Comparison of ENCODE assay signal across 8 cellular contexts in genomic region chr19:10334340-10335148, GRCh38. TPM values are rescaled to one million over a fixed set of nuclear protein-coding genes. Genes with fewer than 3 reads are reported as not detected.
DNase-seq lines count a peak whose midpoint lies in the region; TF ChIP-seq lines count a peak whose summit lies in the region.

No MANE protein-coding gene starts in this region.

- H3K27ac ChIP-seq in subcutaneous abdominal adipose tissue (ENCODE audit: low read depth, low read length), result peak overlapping the region; percentile 86

- peak overlapping the region in 3 of 5 donors; percentile 14 to 75 (median 56) for H3K9ac ChIP-seq in subcutaneous abdominal adipose tissue (ENCODE audit: low read length in 5 of 5)

- peaks cover 0 to 10% (median 8%) of the 10 kb centered on the region in 5 donors for H3K36me3 ChIP-seq in subcutaneous abdominal adipose tissue (ENCODE audit: control insufficient read depth in 5 of 5, insufficient read depth in 5 of 5, low read length in 5 of 5)

- peaks cover 5 to 42% (median 35%) of the 10 kb centered on the region in 5 donors for H3K4me1 ChIP-seq in subcutaneous abdominal adipose tissue (ENCODE audit: control insufficient read depth in 5 of 5, insufficient read depth in 5 of 5, low read length in 5 of 5)

- H3K4me3 ChIP-seq in fibroblast of mammary gland (ENCODE audit: control insufficient read depth, low read depth, low read length), result peak overlapping the region; percentile 88
- H3K4me3 ChIP-seq in subcutaneous abdominal adipose tissue (ENCODE audit: low read depth in 1 of 5, low read length in 5 of 5), result peak overlapping the region; percentile 63 to 91 (median 85)

- peak; percentile 4 for TF ChIP-seq CTCF in fibroblast of mammary gland (conservative IDR thresholded peaks at IDR 0.05; ENCODE audit: control insufficient read depth, insufficient read depth, low read depth, low read length)

- H3K27me3 ChIP-seq in subcutaneous abdominal adipose tissue (ENCODE audit: control insufficient read depth in 5 of 5, insufficient read depth in 4 of 5, low read length in 5 of 5), result no peaks in the 10 kb centered on the region

- DNase-seq in activated T-cell treated with anti-CD3 and anti-CD28 coated beads for 24 hours (ENCODE audit: low read depth), result peak; percentile 41
- DNase-seq in activated T-cell treated with anti-CD3 and anti-CD28 coated beads for 4 hours, result no peak
- DNase-seq in NCI-H510A (lab: John Stamatoyannopoulos, UW), result peak; percentile 67
- DNase-seq in activated T-cell treated with anti-CD3 and anti-CD28 coated beads for 48 hours (ENCODE audit: low read depth), result peak; percentile 67
- DNase-seq in fibroblast of mammary gland (ENCODE audit: low read depth), result peak; percentile 95
- peak; percentile 94 for DNase-seq in myocyte (ENCODE audit: low read depth)
- no peak for DNase-seq in RPMI8226

- no peaks in the 10 kb centered on the region for H3K9me3 ChIP-seq in subcutaneous abdominal adipose tissue (ENCODE audit: control insufficient read depth in 5 of 5, low read length in 5 of 5)

RNA-seq across cellular contexts. Expression of gene RAVER1, which starts 1.2 kb away (rescaled TPM):
- 11.9 and 12.5 TPM in 2 replicates for total RNA-seq in myocyte
- 13.7 TPM for polyA plus RNA-seq in myocyte (2012)

RNA-seq across cellular contexts. Expression of gene ICAM3, which starts 4.9 kb away (rescaled TPM):
- 4.2 and 5.3 TPM in 2 replicates for total RNA-seq in myocyte
- 16.6 TPM for polyA plus RNA-seq in myocyte (2012)

RNA-seq across cellular contexts. Expression of gene FDX2, which starts 18.7 kb away (rescaled TPM):
- 39.4 and 45.8 TPM in 2 replicates for total RNA-seq in myocyte
- polyA plus RNA-seq in myocyte (2012), result 74.6 TPM

RNA-seq across cellular contexts. Expression of gene ZGLP1, which starts 24.9 kb away (rescaled TPM):
- 1.8 and 4.2 TPM in 2 replicates for total RNA-seq in myocyte
- 5.4 TPM for polyA plus RNA-seq in myocyte (2012)

RNA-seq across cellular contexts. Expression of gene ICAM5, which starts 44.8 kb away (rescaled TPM):
- total RNA-seq in myocyte, result 7.2 and 8.3 TPM in 2 replicates
- polyA plus RNA-seq in myocyte (2012), result 5.5 TPM

Comparison
In these comparisons a context has a peak if more than half of its experiments do, and no peak if none do; other contexts are left out.
1. DNase-seq: peak in activated T-cell treated with anti-CD3 and anti-CD28 coated beads for 24 hours (single experiment), NCI-H510A (single experiment), activated T-cell treated with anti-CD3 and anti-CD28 coated beads for 48 hours (single experiment), fibroblast of mammary gland (single experiment) and myocyte (single experiment); none in activated T-cell treated with anti-CD3 and anti-CD28 coated beads for 4 hours (single experiment) and RPMI8226 (single experiment).